In genomic region chr11:59658036-59658435, GRCh38 we compare ENCODE assay signal across 32 cellular contexts. TPM values are rescaled to one million over a fixed set of nuclear protein-coding genes. Genes with fewer than 3 reads are reported as not detected.
"Had no signal": no experiment of that assay in that cellular context is flagged by ENCODE, and none has a peak within 500 bp of the region (broad histone marks: within the 10 kb centered on the region; RNA-seq: fewer than 3 reads in every experiment).

No MANE protein-coding gene starts in this region.

- H3K4me3 ChIP-seq: coronary artery, esophagus squamous epithelium, gastrocnemius medialis, lower lobe of right lung, pancreas, smooth muscle cell, stomach, thyroid gland had no signal

- DNase-seq: dermis blood vessel endothelial cell; effector memory CD8-positive, alpha-beta T cell; erythroblast; esophagus squamous epithelium; gastrocnemius medialis; head of caudate nucleus; left ventricle myocardium superior; lower lobe of right lung; naive B cell; pancreas; stimulated activated CD4-positive, alpha-beta T cell treated with anti-CD3 and anti-CD28 coated beads, Interleukin-12 subunit alpha, Interleukin-12 subunit beta, amount 100 ng/mL, for 4 hours; stimulated activated CD4-positive, alpha-beta T cell treated with anti-CD3 and anti-CD28 coated beads, Interleukin-1b, Interleukin-23, amount 100 ng/mL, for 48 hours; stimulated activated CD4-positive, alpha-beta T cell treated with anti-CD3 and anti-CD28 coated beads, Interleukin-4, amount 100 ng/mL, for 1 hour; stimulated activated CD8-positive, alpha-beta memory T cell treated with anti-CD3 and anti-CD28 coated beads, Interleukin-4, amount 100 ng/mL, for 48 hours; stimulated activated naive CD4-positive, alpha-beta T cell treated with Interleukin-2 at 50 U/mL for 16 hours; stomach; thyroid gland; trophoblast cell had no signal

- H3K9me3 Mint-ChIP-seq: effector memory CD8-positive, alpha-beta T cell; naive B cell; natural killer cell treated with Interleukin-12 subunit alpha and Interleukin-12 subunit beta and Interleukin-15 and Interleukin-18, amount 100 ng/mL, for 72 hours; neural crest cell had no signal

- H3K4me3 Mint-ChIP-seq: effector memory CD8-positive, alpha-beta T cell; naive B cell; natural killer cell treated with Interleukin-12 subunit alpha and Interleukin-12 subunit beta and Interleukin-15 and Interleukin-18, amount 100 ng/mL, for 72 hours; neural crest cell had no signal

- H3K27me3 Mint-ChIP-seq: effector memory CD8-positive, alpha-beta T cell; naive B cell; natural killer cell treated with Interleukin-12 subunit alpha and Interleukin-12 subunit beta and Interleukin-15 and Interleukin-18, amount 100 ng/mL, for 72 hours had no signal

- H3K4me1 Mint-ChIP-seq: neural crest cell had no signal

- H3K27ac Mint-ChIP-seq: natural killer cell treated with Interleukin-12 subunit alpha and Interleukin-12 subunit beta and Interleukin-15 and Interleukin-18, amount 100 ng/mL, for 72 hours had no signal

RNA-seq across cellular contexts. Expression of gene OR10V1, which starts 55.6 kb away (rescaled TPM):
- total RNA-seq: dermis blood vessel endothelial cell; esophagus squamous epithelium; fibroblast of villous mesenchyme; gastrocnemius medialis; glomerular endothelial cell; left ventricle myocardium superior; lower lobe of right lung; mononuclear cell; natural killer cell treated with Interleukin-12 subunit alpha and Interleukin-12 subunit beta and Interleukin-15 and Interleukin-18, amount 100 ng/mL, for 72 hours; neural crest cell; omental fat pad; pancreas; posterior vena cava; pulmonary artery endothelial cell; sciatic nerve; smooth muscle cell; stomach; subcutaneous adipose tissue; temporal lobe; thyroid gland; urinary bladder had no signal
